ENCODE assay signal across 25 cellular contexts in genomic region chr5:4662845-4663244, GRCh38.
"Had no signal": no experiment of that assay in that cellular context is flagged by ENCODE, and none has a peak within 500 bp of the region (broad histone marks: within the 10 kb centered on the region; RNA-seq: fewer than 3 reads in every experiment).

No MANE protein-coding gene starts in this region.

- ATAC-seq: activated CD4-positive, CD25-positive, alpha-beta regulatory T cell treated with anti-CD3 and anti-CD28 coated beads, Interleukin-2, amount 50 U/mL, for 24 hours; activated CD8-positive, alpha-beta memory T cell treated with anti-CD3 and anti-CD28 coated beads, Interleukin-2, amount 10 ng/mL, durations not matched to agents 7 days and 5 days; activated CD8-positive, alpha-beta T cell treated with anti-CD3 and anti-CD28 coated beads for 36 hours; esophagus mucosa; left lung had no signal

- H3K79me2 ChIP-seq: hepatocyte had no signal

- H3K27ac ChIP-seq: hepatocyte, left lung, testis, uterus had no signal

- DNase-seq: activated CD4-positive, alpha-beta T cell treated with anti-CD3 and anti-CD28 coated beads, Interleukin-2, amount 10 ng/mL, durations not matched to agents 7 days and 5 days; activated CD8-positive, alpha-beta memory T cell treated with anti-CD3 and anti-CD28 coated beads, Interleukin-2, amount 10 ng/mL, durations not matched to agents 7 days and 5 days; activated CD8-positive, alpha-beta T cell treated with anti-CD3 and anti-CD28 coated beads for 36 hours; activated effector memory CD4-positive, alpha-beta T cell treated with anti-CD3 and anti-CD28 coated beads, Interleukin-2, amount 50 U/mL, for 16 hours; activated T-cell treated with anti-CD3 and anti-CD28 coated beads for 4 hours; effector CD4-positive, alpha-beta T cell; foreskin melanocyte; kidney glomerular epithelial cell; left lung; naive B cell; stimulated activated CD4-positive, alpha-beta T cell treated with anti-CD3 and anti-CD28 coated beads, Interleukin-2, amount 100 ng/mL, for 48 hours; stimulated activated CD8-positive, alpha-beta memory T cell treated with anti-CD3 and anti-CD28 coated beads, Interleukin-4, amount 100 ng/mL, for 48 hours; stimulated activated naive CD4-positive, alpha-beta T cell; testis; trophoblast cell; uterus had no signal

- H2AFZ ChIP-seq: hepatocyte had no signal

- H3K4me3 Mint-ChIP-seq: activated CD4-positive, alpha-beta T cell treated with anti-CD3 and anti-CD28 coated beads, Interleukin-2, amount 10 ng/mL, durations not matched to agents 7 days and 5 days; activated CD8-positive, alpha-beta memory T cell treated with anti-CD3 and anti-CD28 coated beads, Interleukin-2, amount 10 ng/mL, durations not matched to agents 7 days and 5 days; activated CD8-positive, alpha-beta T cell treated with anti-CD3 and anti-CD28 coated beads for 36 hours; activated naive CD4-positive, alpha-beta T cell treated with anti-CD3 and anti-CD28 coated beads, Interleukin-2, amount 50 U/mL, for 24 hours; brain; dendritic cell treated with granulocyte-macrophage colony-stimulating factor and Interleukin-4, amounts not matched to agents 40 ng/mL and 50 ng/mL, for 4 days; naive B cell; neural crest cell had no signal

- H3K9me3 ChIP-seq: left lung, testis, uterus had no signal

- H3K4me2 ChIP-seq: hepatocyte had no signal

- H3K4me1 Mint-ChIP-seq: activated CD4-positive, alpha-beta T cell treated with anti-CD3 and anti-CD28 coated beads, Interleukin-2, amount 10 ng/mL, durations not matched to agents 7 days and 5 days; activated CD8-positive, alpha-beta memory T cell treated with anti-CD3 and anti-CD28 coated beads, Interleukin-2, amount 10 ng/mL, durations not matched to agents 7 days and 5 days; activated naive CD4-positive, alpha-beta T cell treated with anti-CD3 and anti-CD28 coated beads, Interleukin-2, amount 50 U/mL, for 24 hours had no signal

- H3K4me3 ChIP-seq: hepatocyte, left lung, lung, testis, uterus had no signal

- H3K4me1 ChIP-seq: left lung, testis, uterus had no signal

- H3K9me3 Mint-ChIP-seq: neural crest cell had no signal

- H3K36me3 Mint-ChIP-seq: activated CD8-positive, alpha-beta memory T cell treated with anti-CD3 and anti-CD28 coated beads, Interleukin-2, amount 10 ng/mL, durations not matched to agents 7 days and 5 days; brain had no signal

- H3K36me3 ChIP-seq: left lung, uterus had no signal

- H3K27me3 ChIP-seq: hepatocyte, left lung, testis, uterus had no signal

- H3K27ac Mint-ChIP-seq: activated CD4-positive, alpha-beta T cell treated with anti-CD3 and anti-CD28 coated beads, Interleukin-2, amount 10 ng/mL, durations not matched to agents 7 days and 5 days; activated CD8-positive, alpha-beta memory T cell treated with anti-CD3 and anti-CD28 coated beads, Interleukin-2, amount 10 ng/mL, durations not matched to agents 7 days and 5 days; activated CD8-positive, alpha-beta T cell treated with anti-CD3 and anti-CD28 coated beads for 36 hours; activated naive CD4-positive, alpha-beta T cell treated with anti-CD3 and anti-CD28 coated beads, Interleukin-2, amount 50 U/mL, for 24 hours; dendritic cell treated with granulocyte-macrophage colony-stimulating factor and Interleukin-4, amounts not matched to agents 40 ng/mL and 50 ng/mL, for 4 days; naive B cell; progenitor cell of endocrine pancreas had no signal

- H3K27me3 Mint-ChIP-seq: activated CD4-positive, alpha-beta T cell treated with anti-CD3 and anti-CD28 coated beads, Interleukin-2, amount 10 ng/mL, durations not matched to agents 7 days and 5 days; activated CD8-positive, alpha-beta memory T cell treated with anti-CD3 and anti-CD28 coated beads, Interleukin-2, amount 10 ng/mL, durations not matched to agents 7 days and 5 days; activated CD8-positive, alpha-beta T cell treated with anti-CD3 and anti-CD28 coated beads for 36 hours; activated naive CD4-positive, alpha-beta T cell treated with anti-CD3 and anti-CD28 coated beads, Interleukin-2, amount 50 U/mL, for 24 hours; dendritic cell treated with granulocyte-macrophage colony-stimulating factor and Interleukin-4, amounts not matched to agents 40 ng/mL and 50 ng/mL, for 4 days; naive B cell had no signal
